Comparison of ENCODE assay signal across 3 cellular contexts in the genomic region with DNA sequence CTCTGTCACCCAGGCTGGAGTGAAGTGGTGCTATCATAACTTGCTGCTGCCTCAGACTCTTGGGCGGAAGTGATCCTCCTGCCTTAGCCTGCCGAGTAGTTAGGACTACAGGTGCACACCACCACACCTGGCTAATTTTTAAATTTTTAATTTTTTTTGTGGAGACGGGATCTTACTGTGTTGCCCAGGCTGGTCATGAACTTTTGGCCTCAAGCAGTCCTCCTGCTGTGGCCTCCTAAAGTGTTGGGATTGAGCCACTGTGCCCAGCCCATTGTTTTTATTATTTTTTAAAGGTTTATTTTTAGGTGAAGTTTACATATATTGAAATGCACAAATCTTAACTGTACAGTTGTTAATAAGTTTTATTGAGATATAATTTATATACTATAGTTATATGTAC.
TF ChIP-seq lines count a peak whose summit lies in the region.

No MANE protein-coding gene starts in this region.

TF ChIP-seq in SK-N-SH, 30 proteins besides CTCF, POLR2A, EP300 and RAD21 (continued from another document):
- TF ChIP-seq JUND (IDR thresholded peaks at IDR 0.05): no peak
- no peak for TF ChIP-seq ELF1 (IDR thresholded peaks at IDR 0.05)
- no peak for TF ChIP-seq SMC3 (IDR thresholded peaks at IDR 0.05; ENCODE audit: low read depth, low read length)
- TF ChIP-seq, protein P1, sequence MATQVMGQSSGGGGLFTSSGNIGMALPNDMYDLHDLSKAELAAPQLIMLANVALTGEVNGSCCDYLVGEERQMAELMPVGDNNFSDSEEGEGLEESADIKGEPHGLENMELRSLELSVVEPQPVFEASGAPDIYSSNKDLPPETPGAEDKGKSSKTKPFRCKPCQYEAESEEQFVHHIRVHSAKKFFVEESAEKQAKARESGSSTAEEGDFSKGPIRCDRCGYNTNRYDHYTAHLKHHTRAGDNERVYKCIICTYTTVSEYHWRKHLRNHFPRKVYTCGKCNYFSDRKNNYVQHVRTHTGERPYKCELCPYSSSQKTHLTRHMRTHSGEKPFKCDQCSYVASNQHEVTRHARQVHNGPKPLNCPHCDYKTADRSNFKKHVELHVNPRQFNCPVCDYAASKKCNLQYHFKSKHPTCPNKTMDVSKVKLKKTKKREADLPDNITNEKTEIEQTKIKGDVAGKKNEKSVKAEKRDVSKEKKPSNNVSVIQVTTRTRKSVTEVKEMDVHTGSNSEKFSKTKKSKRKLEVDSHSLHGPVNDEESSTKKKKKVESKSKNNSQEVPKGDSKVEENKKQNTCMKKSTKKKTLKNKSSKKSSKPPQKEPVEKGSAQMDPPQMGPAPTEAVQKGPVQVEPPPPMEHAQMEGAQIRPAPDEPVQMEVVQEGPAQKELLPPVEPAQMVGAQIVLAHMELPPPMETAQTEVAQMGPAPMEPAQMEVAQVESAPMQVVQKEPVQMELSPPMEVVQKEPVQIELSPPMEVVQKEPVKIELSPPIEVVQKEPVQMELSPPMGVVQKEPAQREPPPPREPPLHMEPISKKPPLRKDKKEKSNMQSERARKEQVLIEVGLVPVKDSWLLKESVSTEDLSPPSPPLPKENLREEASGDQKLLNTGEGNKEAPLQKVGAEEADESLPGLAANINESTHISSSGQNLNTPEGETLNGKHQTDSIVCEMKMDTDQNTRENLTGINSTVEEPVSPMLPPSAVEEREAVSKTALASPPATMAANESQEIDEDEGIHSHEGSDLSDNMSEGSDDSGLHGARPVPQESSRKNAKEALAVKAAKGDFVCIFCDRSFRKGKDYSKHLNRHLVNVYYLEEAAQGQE (IDR thresholded peaks at IDR 0.05; ENCODE audit: low read depth, low read length): no peak
- TF ChIP-seq FOXJ3 (CRISPR knock-in tag; IDR thresholded peaks at IDR 0.05): no peak
- no peak for TF ChIP-seq NFIC (IDR thresholded peaks at IDR 0.05; ENCODE audit: borderline replicate concordance)

TF ChIP-seq in SK-N-SH treated with all-trans-retinoic acid at 6 μM for 48 hours, 23 proteins besides CTCF, POLR2A, EP300 and RAD21:
- TF ChIP-seq, protein P2, sequence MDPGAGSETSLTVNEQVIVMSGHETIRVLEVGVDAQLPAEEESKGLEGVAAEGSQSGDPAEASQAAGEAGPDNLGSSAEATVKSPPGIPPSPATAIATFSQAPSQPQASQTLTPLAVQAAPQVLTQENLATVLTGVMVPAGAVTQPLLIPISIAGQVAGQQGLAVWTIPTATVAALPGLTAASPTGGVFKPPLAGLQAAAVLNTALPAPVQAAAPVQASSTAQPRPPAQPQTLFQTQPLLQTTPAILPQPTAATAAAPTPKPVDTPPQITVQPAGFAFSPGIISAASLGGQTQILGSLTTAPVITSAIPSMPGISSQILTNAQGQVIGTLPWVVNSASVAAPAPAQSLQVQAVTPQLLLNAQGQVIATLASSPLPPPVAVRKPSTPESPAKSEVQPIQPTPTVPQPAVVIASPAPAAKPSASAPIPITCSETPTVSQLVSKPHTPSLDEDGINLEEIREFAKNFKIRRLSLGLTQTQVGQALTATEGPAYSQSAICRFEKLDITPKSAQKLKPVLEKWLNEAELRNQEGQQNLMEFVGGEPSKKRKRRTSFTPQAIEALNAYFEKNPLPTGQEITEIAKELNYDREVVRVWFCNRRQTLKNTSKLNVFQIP (CRISPR knock-in tag; IDR thresholded peaks at IDR 0.05; ENCODE audit: borderline replicate concordance, low read depth): no peak
- no peak for TF ChIP-seq GLIS3 (CRISPR knock-in tag; IDR thresholded peaks at IDR 0.05)
- TF ChIP-seq ZNF565 (CRISPR knock-in tag; conservative IDR thresholded peaks at IDR 0.05; ENCODE audit: low read depth): no peak
- TF ChIP-seq, protein P3, sequence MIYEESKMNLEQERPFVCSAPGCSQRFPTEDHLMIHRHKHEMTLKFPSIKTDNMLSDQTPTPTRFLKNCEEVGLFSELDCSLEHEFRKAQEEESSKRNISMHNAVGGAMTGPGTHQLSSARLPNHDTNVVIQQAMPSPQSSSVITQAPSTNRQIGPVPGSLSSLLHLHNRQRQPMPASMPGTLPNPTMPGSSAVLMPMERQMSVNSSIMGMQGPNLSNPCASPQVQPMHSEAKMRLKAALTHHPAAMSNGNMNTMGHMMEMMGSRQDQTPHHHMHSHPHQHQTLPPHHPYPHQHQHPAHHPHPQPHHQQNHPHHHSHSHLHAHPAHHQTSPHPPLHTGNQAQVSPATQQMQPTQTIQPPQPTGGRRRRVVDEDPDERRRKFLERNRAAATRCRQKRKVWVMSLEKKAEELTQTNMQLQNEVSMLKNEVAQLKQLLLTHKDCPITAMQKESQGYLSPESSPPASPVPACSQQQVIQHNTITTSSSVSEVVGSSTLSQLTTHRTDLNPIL (CRISPR knock-in tag; IDR thresholded peaks at IDR 0.05; ENCODE audit: low read depth): no peak

TF ChIP-seq in neural cell, 6 proteins besides CTCF, POLR2A, EP300 and RAD21 (continued from another document):
- TF ChIP-seq EZH2 (IDR thresholded peaks at IDR 0.05; ENCODE audit: borderline replicate concordance, insufficient read depth, low read length, poor library complexity, severe bottlenecking) (no peak), TAF1 (IDR thresholded peaks at IDR 0.05; ENCODE audit: low read depth) (no peak), POLR2AphosphoS5 (IDR thresholded peaks at IDR 0.05) (no peak)
- TF ChIP-seq, protein P1 (IDR thresholded peaks at IDR 0.05; ENCODE audit: borderline replicate concordance): no peak
